In the genomic region with DNA sequence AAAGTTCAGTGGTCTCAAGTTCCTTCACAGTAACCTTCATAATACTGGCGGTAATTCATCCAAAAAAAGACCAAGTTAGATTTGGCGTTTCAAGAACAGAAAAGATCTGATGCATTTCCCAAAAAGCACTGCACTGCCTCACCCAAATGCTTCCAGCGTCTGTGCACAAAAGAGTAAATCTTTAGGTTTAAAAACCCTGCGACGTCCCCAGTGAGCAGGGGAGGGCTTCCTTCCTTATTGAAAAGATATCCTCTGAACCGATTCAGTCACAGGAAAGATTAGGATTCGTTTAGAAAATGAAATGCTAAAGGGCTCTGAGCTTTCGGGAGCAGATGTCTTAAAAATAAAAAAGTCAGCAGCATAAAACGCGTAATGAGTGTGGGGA, we compare ENCODE assay signal across 8 cellular contexts. TPM values are rescaled to one million over a fixed set of nuclear protein-coding genes. Genes with fewer than 3 reads are reported as not detected.
DNase-seq lines count a peak whose midpoint lies in the region; ATAC-seq, FAIRE-seq and TF ChIP-seq lines count a peak whose summit lies in the region.

No MANE protein-coding gene starts in this region.

- intact Hi-C loops in ascending aorta (cut with DNase I) = loop anchor here (1.0 to 5.0 kb wide), 3 partner anchors 310 to 416 kb away; no protein-coding TSS in a partner anchor
- intact Hi-C loops in right lobe of liver (cut with DNase I) = loop anchor here in 1 of 2 donors (10.0 kb wide), 1 partner anchor 133 kb away; no protein-coding TSS in a partner anchor
- intact Hi-C loops in upper lobe of right lung (cut with DNase I) = no loop called here

- H3K4me3 ChIP-seq in HUES64 (ENCODE audit: low read length) (peak overlapping the region; percentile 73), ascending aorta (peak overlapping the region; percentile 73 to 92), right lobe of liver (peak overlapping the region; percentile 70 to 85 (median 72)), upper lobe of right lung (peak overlapping the region; percentile 90)

- no peak for FAIRE-seq in GM19239 (lab: Jason Lieb, UNC)

- TF ChIP-seq POLR2A in right lobe of liver (IDR thresholded peaks at IDR 0.05) = no peak

- H3K9me3 ChIP-seq in HUES64 (ENCODE audit: insufficient read depth, low read depth, low read length) = no peaks in the 10 kb centered on the region
- H3K9me3 ChIP-seq in ascending aorta = no peaks in the 10 kb centered on the region
- H3K9me3 ChIP-seq in right lobe of liver = no peaks in the 10 kb centered on the region
- H3K9me3 ChIP-seq in upper lobe of right lung = no peaks in the 10 kb centered on the region

- DNase-seq in COR-L47 (lab: John Stamatoyannopoulos, UW) (peak; percentile 9), ascending aorta (ENCODE audit: low spot score in 2 of 2) (no peak), right lobe of liver (no peak), upper lobe of right lung (no peak), GM19239 (ENCODE audit: insufficient read length, low spot score) (no peak), NCI-H446 treated with DMSO at 0.1 percent for 48 hours (lab: John Stamatoyannopoulos, UW) (no peak)

- peak overlapping the region; percentile 76 for H3K9ac ChIP-seq in HUES64 (ENCODE audit: low read depth, low read length)

- peak in 2 of 4 donors; percentile 2 to 8 for ATAC-seq in right lobe of liver
- no peak for ATAC-seq in upper lobe of right lung
- ATAC-seq in GM19324 (IDR thresholded peaks at IDR 0.05; ENCODE audit: low FRiP score, unreplicated experiment) = no peak

- H3K36me3 ChIP-seq in HUES64 (ENCODE audit: insufficient read depth, low read length) = peaks cover 34% of the 10 kb centered on the region
- peaks cover 0 to 17% of the 10 kb centered on the region in 2 donors for H3K36me3 ChIP-seq in ascending aorta
- peaks cover 0 to 15% (median 5%) of the 10 kb centered on the region in 4 donors for H3K36me3 ChIP-seq in right lobe of liver
- H3K36me3 ChIP-seq in upper lobe of right lung = peaks cover 35% of the 10 kb centered on the region

- WGBS in HUES64 = 4% methylated on average over 10 of the region's 10 CpGs
- WGBS in right lobe of liver (ENCODE audit: insufficient coverage, low coverage, low lambda C conversion rate, missing lambda C conversion rate) = 0% methylated on average over 10 of the region's 10 CpGs

- no peaks in the 10 kb centered on the region for H3K27me3 ChIP-seq in HUES64 (ENCODE audit: insufficient read depth, low read length)
- no peaks in the 10 kb centered on the region for H3K27me3 ChIP-seq in ascending aorta
- H3K27me3 ChIP-seq in right lobe of liver = no peaks in the 10 kb centered on the region
- no peaks in the 10 kb centered on the region for H3K27me3 ChIP-seq in upper lobe of right lung

- peaks cover 6% of the 10 kb centered on the region for H3K4me1 ChIP-seq in HUES64 (ENCODE audit: insufficient read depth, low read length)
- peaks cover 2 to 3% of the 10 kb centered on the region in 2 donors for H3K4me1 ChIP-seq in ascending aorta
- peaks cover 0 to 6% (median 0%) of the 10 kb centered on the region in 4 donors for H3K4me1 ChIP-seq in right lobe of liver
- peaks cover 6% of the 10 kb centered on the region for H3K4me1 ChIP-seq in upper lobe of right lung

- TF ChIP-seq CTCF in ascending aorta (IDR thresholded peaks at IDR 0.05) = no peak
- no peak for TF ChIP-seq CTCF in right lobe of liver (IDR thresholded peaks at IDR 0.05)
- TF ChIP-seq CTCF in upper lobe of right lung (IDR thresholded peaks at IDR 0.05) = no peak

- H3K27ac ChIP-seq in HUES64 (ENCODE audit: low read depth, low read length) = peak overlapping the region; percentile 88
- H3K27ac ChIP-seq in ascending aorta = peak overlapping the region; percentile 84 to 96
- peak overlapping the region; percentile 79 to 87 (median 87) for H3K27ac ChIP-seq in right lobe of liver
- H3K27ac ChIP-seq in upper lobe of right lung = peak overlapping the region; percentile 89

RNA-seq across cellular contexts. Expression of a gene that starts 0.7 kb away (rescaled TPM):
- polyA plus RNA-seq in HUES64 (2013, experiment 1 of 2) = 33.1 TPM
- polyA plus RNA-seq in HUES64 (2013, experiment 2 of 2) = 38.4 TPM
- total RNA-seq in ascending aorta (79.5 TPM), right lobe of liver (10 to 100 TPM in 2 of 6 experiments, 1 to 10 TPM in 4; 7.8 to 16.0 (median 9.7) TPM), upper lobe of right lung (18.1 TPM)
